Comparison of ENCODE assay signal across 20 cellular contexts in the genomic region with DNA sequence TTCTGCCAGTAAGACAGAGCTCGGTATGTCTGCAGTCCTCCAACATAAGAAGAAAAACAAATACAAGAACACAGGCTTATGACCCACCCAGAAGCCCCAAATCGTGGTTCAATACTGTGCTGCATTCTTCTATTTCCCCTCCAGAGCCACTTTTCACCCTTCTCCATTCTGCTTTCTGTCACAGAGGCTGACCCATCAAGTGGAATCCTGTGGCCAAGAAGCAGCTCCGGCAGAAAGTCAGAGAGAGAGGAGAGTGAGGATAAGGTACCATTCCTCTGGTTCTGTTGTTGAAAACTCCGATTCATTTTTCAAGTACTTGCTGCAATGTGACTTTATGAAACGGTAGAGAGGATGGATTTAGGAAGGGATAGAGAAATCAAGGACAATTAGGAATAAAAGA. TPM values are rescaled to one million over a fixed set of nuclear protein-coding genes. Genes with fewer than 3 reads are reported as not detected.
DNase-seq lines count a peak whose midpoint lies in the region; ATAC-seq, FAIRE-seq and TF ChIP-seq lines count a peak whose summit lies in the region.
"Had no signal": no experiment of that assay in that cellular context is flagged by ENCODE, and none has a peak within 500 bp of the region (broad histone marks: within the 10 kb centered on the region; RNA-seq: fewer than 3 reads in every experiment).

No MANE protein-coding gene starts in this region.

- ATAC-seq in pancreas: no peak

- peaks cover 0 to 11% of the 10 kb centered on the region in 2 experiments for H3K36me3 ChIP-seq in mesenchymal stem cell (ENCODE audit: control insufficient read depth in 1 of 2, insufficient read depth in 2 of 2, low read depth in 1 of 2, low read length in 2 of 2)
- H3K36me3 ChIP-seq in thyroid gland: no peaks in the 10 kb centered on the region
- H3K36me3 ChIP-seq in pancreas: no peaks in the 10 kb centered on the region
- H3K36me3 ChIP-seq: BE2C had no signal

- H3K9me3 ChIP-seq in mesenchymal stem cell (ENCODE audit: control insufficient read depth, low read length) (no peaks in the 10 kb centered on the region), thyroid gland (no peaks in the 10 kb centered on the region), pancreas (no peaks in the 10 kb centered on the region)
- H3K9me3 ChIP-seq: BE2C had no signal

- no peak overlapping the region for H4K91ac ChIP-seq in mesenchymal stem cell (ENCODE audit: low read length)

- no peak overlapping the region for H3K4ac ChIP-seq in mesenchymal stem cell (ENCODE audit: low read depth in 1 of 2, low read length in 2 of 2)

- H2BK12ac ChIP-seq in mesenchymal stem cell (ENCODE audit: low read length in 2 of 2): no peak overlapping the region

- H3K27me3 ChIP-seq in mesenchymal stem cell (ENCODE audit: control insufficient read depth in 1 of 2, insufficient read depth in 1 of 2, low read length in 2 of 2) (no peaks in the 10 kb centered on the region), thyroid gland (no peaks in the 10 kb centered on the region), pancreas (no peaks in the 10 kb centered on the region)
- H3K27me3 ChIP-seq: BE2C; BLaER1 treated with 17β-estradiol and CSF1 and Interleukin-3, amounts not matched to agents 10 nM and 100 nM had no signal

- no peak overlapping the region for H3K4me3 ChIP-seq in mesenchymal stem cell (ENCODE audit: insufficient read depth in 1 of 2, low read depth in 1 of 2, low read length in 2 of 2)
- no peak overlapping the region for H3K4me3 ChIP-seq in thyroid gland (replicated peaks in 1 of 3)
- no peak overlapping the region for H3K4me3 ChIP-seq in pancreas
- H3K4me3 ChIP-seq: BLaER1 treated with 17β-estradiol and CSF1 and Interleukin-3, amounts not matched to agents 10 nM and 100 nM; GM23248 had no signal

- H3K9ac ChIP-seq in mesenchymal stem cell (ENCODE audit: low read length): no peak overlapping the region
- H3K9ac ChIP-seq: BLaER1 treated with 17β-estradiol and CSF1 and Interleukin-3, amounts not matched to agents 10 nM and 100 nM; GM23248 had no signal

- peak overlapping the region; percentile 95 for H2AK5ac ChIP-seq in mesenchymal stem cell (ENCODE audit: low read length, severe bottlenecking)

- H3K14ac ChIP-seq in mesenchymal stem cell (ENCODE audit: low read length in 2 of 2): no peak overlapping the region

- no peaks in the 10 kb centered on the region for H3K4me1 ChIP-seq in mesenchymal stem cell (ENCODE audit: control insufficient read depth, insufficient read depth, low read depth, low read length)
- peaks cover 10 to 11% of the 10 kb centered on the region in 2 donors for H3K4me1 ChIP-seq in thyroid gland
- no peaks in the 10 kb centered on the region for H3K4me1 ChIP-seq in pancreas
- H3K4me1 ChIP-seq: BLaER1 treated with 17β-estradiol and CSF1 and Interleukin-3, amounts not matched to agents 10 nM and 100 nM had no signal

- no peak overlapping the region for H2AFZ ChIP-seq in mesenchymal stem cell (ENCODE audit: low read depth, low read length)
- H2AFZ ChIP-seq: GM23248 had no signal

- DNase-seq in DMS53 (lab: John Stamatoyannopoulos, UW) (peak; percentile 42), DMS53 treated with DMSO at 0.1 percent for 48 hours (lab: John Stamatoyannopoulos, UW; ENCODE audit: unreplicated experiment) (no peak), mesenchymal stem cell (no peak), thyroid gland (peak; percentile 56 to 64), pancreas (no peak), C1 segment of cervical spinal cord (lab: John Stamatoyannopoulos, UW) (no peak)
- DNase-seq: AML-193; BE2C; Calu3; CD4-positive, alpha-beta memory T cell; COR-L47; DND-41; GM23248; H7; HCEC 1CT had no signal

- TF ChIP-seq CTCF in thyroid gland (IDR thresholded peaks at IDR 0.05) (peak in 2 of 6 experiments; percentile 39 to 49), pancreas (IDR thresholded peaks at IDR 0.05) (no peak)

- no peak for FAIRE-seq in pancreas (lab: Jason Lieb, UNC)
- FAIRE-seq: A204.1, GM12892, H1 had no signal

- H3K4me2 ChIP-seq in mesenchymal stem cell (ENCODE audit: low read length, poor library complexity, severe bottlenecking): no peak overlapping the region
- H3K4me2 ChIP-seq: BLaER1 treated with 17β-estradiol and CSF1 and Interleukin-3, amounts not matched to agents 10 nM and 100 nM had no signal

- no peak overlapping the region for H3K18ac ChIP-seq in mesenchymal stem cell (ENCODE audit: low read depth in 1 of 2, low read length in 2 of 2)

- no peak overlapping the region for H2BK120ac ChIP-seq in mesenchymal stem cell (ENCODE audit: low read depth, low read length)

- H3K27ac ChIP-seq in mesenchymal stem cell (ENCODE audit: low read length, poor library complexity, severe bottlenecking): no peak overlapping the region
- H3K27ac ChIP-seq in thyroid gland: peak overlapping the region; percentile 28 to 52 (median 49)
- no peak overlapping the region for H3K27ac ChIP-seq in pancreas
- H3K27ac ChIP-seq: 22Rv1; BLaER1 treated with 17β-estradiol and CSF1 and Interleukin-3, amounts not matched to agents 10 nM and 100 nM; GM23248 had no signal

- H3K23ac ChIP-seq in mesenchymal stem cell (ENCODE audit: low read length in 2 of 2): no peak overlapping the region

- TF ChIP-seq POLR2A in thyroid gland (IDR thresholded peaks at IDR 0.05): no peak

- H2BK5ac ChIP-seq in mesenchymal stem cell (ENCODE audit: low read depth, low read length, poor library complexity, severe bottlenecking): no peak overlapping the region

- no peak overlapping the region for H2BK15ac ChIP-seq in mesenchymal stem cell (ENCODE audit: low read depth, poor library complexity, severe bottlenecking)

- intact Hi-C loops in thyroid gland (cut with DNase I): no loop called here
- intact Hi-C loops in pancreas (cut with DNase I): no loop called here

- peaks cover 2% of the 10 kb centered on the region for H3K79me1 ChIP-seq in mesenchymal stem cell (replicated peaks; ENCODE audit: low read length, poor library complexity, severe bottlenecking)

- no peak overlapping the region for H4K8ac ChIP-seq in mesenchymal stem cell (ENCODE audit: low read length)

- WGBS in mesenchymal stem cell: 79% methylated on average over 4 of the region's 5 CpGs
- 31 to 39% methylated on average over 5 of the region's 5 CpGs for WGBS in thyroid gland, 2 donors
- 84 to 89% methylated on average over 5 of the region's 5 CpGs for WGBS in pancreas, 2 donors

RNA-seq across cellular contexts. Expression of a gene that starts 30.4 kb away (rescaled TPM):
- 2.2 TPM for polyA plus RNA-seq in mesenchymal stem cell (2013, experiment 1 of 2)
- 2.1 TPM for polyA plus RNA-seq in mesenchymal stem cell (2013, experiment 2 of 2)
- total RNA-seq in thyroid gland (10 to 100 TPM in 1 of 4 donors, 1 to 10 TPM in 3; 5.0 to 11.4 (median 5.6) TPM), pancreas (1 to 10 TPM; 2.2 to 9.5 (median 4.2) TPM)
- 1 to 10 TPM in 1 of 2 donors, under 1 TPM in 1; 0.96 to 1.9 TPM for polyA plus RNA-seq in pancreas

RNA-seq across cellular contexts. Expression of a gene that starts 56.4 kb away (rescaled TPM):
- 1.9 TPM for polyA plus RNA-seq in mesenchymal stem cell (2013, experiment 1 of 2)
- 2.2 TPM for polyA plus RNA-seq in mesenchymal stem cell (2013, experiment 2 of 2)
- total RNA-seq in thyroid gland: 1 to 10 TPM; 1.6 to 4.3 (median 2.7) TPM
- under 1 TPM in 3 of 6 donors, not detected in 3; 0.20 to 0.94 (median 0.92) TPM for total RNA-seq in pancreas
- under 1 TPM; 0.19 to 0.38 TPM for polyA plus RNA-seq in pancreas
- total RNA-seq: Calu3; CD4-positive, alpha-beta memory T cell; H1 had no signal
- polyA plus RNA-seq: CD4-positive, alpha-beta memory T cell had no signal

Comparison
In these comparisons a context has a peak if more than half of its experiments do, and no peak if none do; other contexts are left out.
1. DNase-seq: peak in DMS53 (single experiment) and thyroid gland (2 of 2); none in DMS53 treated with DMSO at 0.1 percent for 48 hours (single experiment), mesenchymal stem cell (single experiment), pancreas (0 of 6) and C1 segment of cervical spinal cord (0 of 14).
2. H3K27ac ChIP-seq: peak in thyroid gland (3 of 3); none in mesenchymal stem cell (single experiment) and pancreas (0 of 4).